9 cellular contexts compared by ENCODE assay signal in the genomic region with DNA sequence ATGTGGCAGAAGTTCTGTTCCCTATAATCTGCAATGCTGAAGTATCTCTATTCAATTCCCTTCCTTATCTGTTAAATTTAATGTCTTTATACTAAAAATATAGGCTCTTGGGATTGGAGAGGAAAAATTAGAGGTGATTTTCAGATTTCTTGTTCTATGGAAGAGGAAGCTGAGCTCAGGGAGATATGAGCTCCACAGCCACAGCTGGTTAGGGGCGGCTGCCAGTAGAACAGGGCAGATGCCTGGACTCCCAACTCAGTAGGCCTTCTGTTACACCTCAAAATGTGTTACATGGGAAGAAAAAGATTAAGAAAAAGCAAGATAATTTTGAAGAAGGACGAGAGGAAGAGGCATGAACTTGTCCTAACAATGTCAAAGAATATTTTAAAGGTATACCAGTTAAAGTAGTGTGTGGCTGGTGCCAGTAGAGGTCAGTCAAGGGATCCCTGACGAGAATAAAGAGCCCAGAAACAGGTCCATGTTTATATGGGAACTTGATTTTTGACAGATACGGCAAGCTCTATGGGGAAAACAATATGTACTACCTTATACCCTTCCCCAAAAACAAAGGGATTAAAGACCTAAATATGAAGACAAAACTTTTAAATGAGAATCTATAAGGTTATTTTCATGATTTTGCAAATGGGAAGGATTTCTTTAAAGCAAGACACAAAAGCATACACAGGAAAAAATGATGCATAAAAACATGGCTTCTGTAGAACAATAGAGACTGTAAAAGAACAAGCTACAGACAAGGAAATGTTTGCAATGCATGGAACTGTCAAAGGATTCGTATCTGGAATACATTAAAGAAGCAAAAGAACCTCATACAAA. TPM values are rescaled to one million over a fixed set of nuclear protein-coding genes. Genes with fewer than 3 reads are reported as not detected.
DNase-seq lines count a peak whose midpoint lies in the region; ATAC-seq, FAIRE-seq and TF ChIP-seq lines count a peak whose summit lies in the region.
"Had no signal": no experiment of that assay in that cellular context is flagged by ENCODE, and none has a peak within 500 bp of the region (broad histone marks: within the 10 kb centered on the region; RNA-seq: fewer than 3 reads in every experiment).

No MANE protein-coding gene starts in this region.

- DNase-seq in D721Med (ENCODE audit: insufficient read length, low spot score), result no peak
- DNase-seq in NB4 (ENCODE audit: low read depth), result peak; percentile 36
- DNase-seq in body of pancreas, result peak in 3 of 4 donors; percentile 17 to 46 (median 28)
- DNase-seq in left kidney (ENCODE audit: low read depth, low spot score), result peak; percentile 68
- no peak for DNase-seq in NCI-H2196 treated with DMSO at 0.1 percent for 48 hours (lab: John Stamatoyannopoulos, UW; ENCODE audit: unreplicated experiment)
- no peak for DNase-seq in DMS79 (lab: John Stamatoyannopoulos, UW)

- H3K36me3 ChIP-seq in body of pancreas (replicated peaks in 1 of 2; ENCODE audit: insufficient read depth in 1 of 2, low read depth in 2 of 2), result peaks cover 0 to 9% of the 10 kb centered on the region in 2 donors

- 49 to 53% methylated on average over 5 of the region's 5 CpGs for WGBS in body of pancreas, 2 donors

- no peak for FAIRE-seq in D721Med (lab: Jason Lieb, UNC)

- no peaks in the 10 kb centered on the region for H3K27me3 ChIP-seq in body of pancreas

- TF ChIP-seq POLR2A in NB4 (IDR thresholded peaks at IDR 0.05; ENCODE audit: extremely low read depth, insufficient read length), result no peak
- TF ChIP-seq POLR2A in body of pancreas (IDR thresholded peaks at IDR 0.05), result no peak

- H3K9me3 ChIP-seq in body of pancreas, result no peaks in the 10 kb centered on the region

- intact Hi-C loops in body of pancreas (cut with DNase I), result no loop called here

- TF ChIP-seq CTCF in D721Med (IDR thresholded peaks at IDR 0.05; ENCODE audit: insufficient read depth, missing control alignments), result peak; percentile 47
- peak; percentile 63 for TF ChIP-seq CTCF in NB4 (IDR thresholded peaks at IDR 0.05; ENCODE audit: low read depth, low read length)
- TF ChIP-seq CTCF in body of pancreas (IDR thresholded peaks at IDR 0.05), result peak in 6 of 7 experiments; percentile 29 to 51 (median 40)

- H3K4me1 ChIP-seq in body of pancreas, result no peaks in the 10 kb centered on the region

- H3K4me3 ChIP-seq in NB4 (ENCODE audit: low read depth, low read length) (no peak overlapping the region), body of pancreas (no peak overlapping the region)
- H3K4me3 ChIP-seq: skin epidermis had no signal

- H3K27ac ChIP-seq in body of pancreas, result no peak overlapping the region
- H3K27ac ChIP-seq: skin epidermis had no signal

- ATAC-seq in GM19463 (IDR thresholded peaks at IDR 0.05; ENCODE audit: unreplicated experiment) (peak; percentile 38), body of pancreas (peak; percentile 68), GM21576 (IDR thresholded peaks at IDR 0.05; ENCODE audit: unreplicated experiment) (no peak)

RNA-seq across cellular contexts. Expression of gene DNAJC21, which starts 28.7 kb away (rescaled TPM):
- 10 to 100 TPM; 26.7 to 29.6 TPM for total RNA-seq in body of pancreas

RNA-seq across cellular contexts. Expression of gene BRIX1, which starts 42.6 kb away (rescaled TPM):
- 1 to 10 TPM; 5.6 to 9.3 TPM for total RNA-seq in body of pancreas

RNA-seq across cellular contexts. Expression of gene RAD1, which starts 42.8 kb away (rescaled TPM):
- total RNA-seq in body of pancreas, result 1 to 10 TPM; 4.0 to 8.6 TPM

Comparison
In these comparisons a context has a peak if more than half of its experiments do, and no peak if none do; other contexts are left out.
1. DNase-seq: peak in NB4 (single experiment), body of pancreas (3 of 4) and left kidney (single experiment); none in D721Med (single experiment), NCI-H2196 treated with DMSO at 0.1 percent for 48 hours (single experiment) and DMS79 (single experiment).
2. Peak in every context shown above with its lines, with median percentiles within 50 percentile points of each other: CTCF ChIP-seq.